Comparison of ENCODE assay signal across 25 cellular contexts in genomic region chr4:89954906-89955305, GRCh38.
"Had no signal": no experiment of that assay in that cellular context is flagged by ENCODE, and none has a peak within 500 bp of the region (broad histone marks: within the 10 kb centered on the region; RNA-seq: fewer than 3 reads in every experiment).

No MANE protein-coding gene starts in this region.

- DNase-seq: activated B cell treated with CpG ODN at 0.5 μM for 24 hours; activated CD4-positive, alpha-beta T cell treated with anti-CD3 and anti-CD28 coated beads for 48 hours; activated CD4-positive, alpha-beta T cell treated with anti-CD3 and anti-CD28 coated beads, Interleukin-2, amount 50 U/mL, for 1 hour; activated CD4-positive, alpha-beta T cell treated with anti-CD3 and anti-CD28 coated beads, Interleukin-2, amount 50 U/mL, for 48 hours; activated CD8-positive, alpha-beta memory T cell treated with anti-CD3 and anti-CD28 coated beads for 24 hours; activated effector memory CD4-positive, alpha-beta T cell treated with Interleukin-2 at 50 U/mL for 16 hours; activated gamma-delta T cell treated with Interleukin-2 at 50 U/mL for 16 hours; activated naive CD4-positive, alpha-beta T cell treated with anti-CD3 and anti-CD28 coated beads, Interleukin-2, amount 50 U/mL, for 16 hours; activated naive CD4-positive, alpha-beta T cell treated with Interleukin-2 at 50 U/mL for 16 hours; activated T-cell treated with anti-CD3 and anti-CD28 coated beads, Interleukin-2, amount 50 U/mL, for 4 hours; amniotic stem cell; anterior cingulate cortex; brain microvascular endothelial cell; effector CD8-positive, alpha-beta T cell; foreskin fibroblast; T-helper 1 cell; T-helper 17 cell; T1000; WERI-Rb-1 had no signal

- ATAC-seq: activated CD4-positive, CD25-positive, alpha-beta regulatory T cell treated with anti-CD3 and anti-CD28 coated beads, Interleukin-2, amount 50 U/mL, for 24 hours; activated CD8-positive, alpha-beta T cell treated with anti-CD3 and anti-CD28 coated beads for 36 hours; activated T-cell treated with anti-CD3 and anti-CD28 coated beads, Interleukin-2, amount 50 U/mL, for 4 hours; activated T-helper 17 cell treated with anti-CD3 and anti-CD28 coated beads, Interleukin-2, amount 50 U/mL, for 72 hours; esophagus mucosa; T-helper 17 cell had no signal

- H3K27me3 ChIP-seq: brain microvascular endothelial cell had no signal

- H3K36me3 ChIP-seq: brain microvascular endothelial cell, WERI-Rb-1 had no signal

- H3K4me3 Mint-ChIP-seq: activated B cell treated with CpG ODN at 0.5 μM for 24 hours; activated CD8-positive, alpha-beta T cell treated with anti-CD3 and anti-CD28 coated beads for 36 hours; activated naive CD8-positive, alpha-beta T cell; activated T-cell treated with anti-CD3 and anti-CD28 coated beads, Interleukin-2, amount 50 U/mL, for 4 hours; activated T-helper 17 cell treated with anti-CD3 and anti-CD28 coated beads, Interleukin-2, amount 50 U/mL, for 72 hours; T-helper 17 cell; T-helper 2 cell treated with Interferon-gamma antibody and Interleukin-4, amounts not matched to agents 5 μg/mL and 100 μg/mL, for 36 hours had no signal

- H3K27me3 Mint-ChIP-seq: activated B cell treated with CpG ODN at 0.5 μM for 24 hours had no signal

- H3K4me1 Mint-ChIP-seq: activated B cell treated with CpG ODN at 0.5 μM for 24 hours; activated T-helper 17 cell treated with anti-CD3 and anti-CD28 coated beads, Interleukin-2, amount 50 U/mL, for 72 hours; T-helper 17 cell had no signal

- H3K36me3 Mint-ChIP-seq: activated naive CD8-positive, alpha-beta T cell had no signal

- H3K27ac Mint-ChIP-seq: activated B cell treated with CpG ODN at 0.5 μM for 24 hours; activated CD8-positive, alpha-beta T cell treated with anti-CD3 and anti-CD28 coated beads for 36 hours; activated naive CD8-positive, alpha-beta T cell; activated T-helper 17 cell treated with anti-CD3 and anti-CD28 coated beads, Interleukin-2, amount 50 U/mL, for 72 hours; T-helper 17 cell; T-helper 2 cell treated with Interferon-gamma antibody and Interleukin-4, amounts not matched to agents 5 μg/mL and 100 μg/mL, for 36 hours had no signal

- H3K9me3 Mint-ChIP-seq: activated B cell treated with CpG ODN at 0.5 μM for 24 hours; activated CD8-positive, alpha-beta T cell treated with anti-CD3 and anti-CD28 coated beads for 36 hours; activated T-cell treated with anti-CD3 and anti-CD28 coated beads, Interleukin-2, amount 50 U/mL, for 4 hours; activated T-helper 17 cell treated with anti-CD3 and anti-CD28 coated beads, Interleukin-2, amount 50 U/mL, for 72 hours; T-helper 2 cell treated with Interferon-gamma antibody and Interleukin-4, amounts not matched to agents 5 μg/mL and 100 μg/mL, for 36 hours had no signal

- H3K27ac ChIP-seq: brain microvascular endothelial cell, WERI-Rb-1 had no signal
